Comparison of ENCODE assay signal across 8 cellular contexts in the genomic region with DNA sequence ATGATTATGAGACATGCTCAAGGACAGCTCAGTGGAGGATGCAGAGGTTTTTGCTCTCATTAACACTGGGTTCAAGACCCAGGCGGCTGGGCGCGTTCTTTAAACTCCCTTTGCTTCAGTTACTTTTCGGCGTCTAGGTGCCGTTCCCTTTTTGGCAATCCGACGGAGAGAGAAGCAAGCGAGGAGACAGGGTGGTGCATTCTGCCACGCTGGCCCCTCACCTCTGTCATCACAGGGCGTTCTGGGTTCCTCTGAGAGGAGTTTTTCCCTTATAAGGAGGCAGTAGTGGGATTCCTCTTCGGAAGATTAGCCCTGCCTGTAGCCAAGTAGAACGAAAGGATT. TPM values are rescaled to one million over a fixed set of nuclear protein-coding genes. Genes with fewer than 3 reads are reported as not detected.
DNase-seq lines count a peak whose midpoint lies in the region; ATAC-seq and TF ChIP-seq lines count a peak whose summit lies in the region.

No MANE protein-coding gene starts in this region.

- peak; percentile 97 for DNase-seq in EH (ENCODE audit: low read depth)
- peak; percentile 71 for DNase-seq in activated T-cell treated with anti-CD3 and anti-CD28 coated beads, Interleukin-2, amount 50 U/mL, for 1 hour
- peak; percentile 84 to 94 for DNase-seq in fibroblast of lung (ENCODE audit: low read depth in 2 of 2)
- peak in 4 of 9 donors; percentile 41 to 73 (median 60) for DNase-seq in naive thymus-derived CD4-positive, alpha-beta T cell
- peak; percentile 53 for DNase-seq in stomach
- no peak for DNase-seq in COR-L47 (lab: John Stamatoyannopoulos, UW)

- no peak for TF ChIP-seq POLR2A in stomach (IDR thresholded peaks at IDR 0.05)

- H3K27me3 ChIP-seq in OCI-LY1 (ENCODE audit: insufficient read depth, low read length) (no peaks in the 10 kb centered on the region), fibroblast of lung (ENCODE audit: control insufficient read depth, insufficient read depth, low read length) (no peaks in the 10 kb centered on the region), stomach (no peaks in the 10 kb centered on the region)
- no peaks in the 10 kb centered on the region for H3K27me3 ChIP-seq in naive thymus-derived CD4-positive, alpha-beta T cell (ENCODE audit: control insufficient read depth in 2 of 2, insufficient read depth in 2 of 2, low read length in 2 of 2)

- no peaks in the 10 kb centered on the region for H4K20me1 ChIP-seq in OCI-LY1 (ENCODE audit: insufficient read depth, low read length)
- no peaks in the 10 kb centered on the region for H4K20me1 ChIP-seq in fibroblast of lung (ENCODE audit: control insufficient read depth, extremely low read depth, insufficient read depth, low read length)

- WGBS in stomach, 5 donors = 0% methylated on average over 13 of the region's 13 CpGs

- H3K36me3 ChIP-seq in OCI-LY1 (ENCODE audit: insufficient read depth, low read length) (no peaks in the 10 kb centered on the region), fibroblast of lung (ENCODE audit: control insufficient read depth, insufficient read depth, low read length) (no peaks in the 10 kb centered on the region), stomach (no peaks in the 10 kb centered on the region)
- no peaks in the 10 kb centered on the region for H3K36me3 ChIP-seq in naive thymus-derived CD4-positive, alpha-beta T cell (ENCODE audit: control insufficient read depth in 2 of 3, insufficient read depth in 3 of 3, low read length in 3 of 3)

- H3K9ac ChIP-seq in OCI-LY1 (ENCODE audit: low read length) (peak overlapping the region; percentile 89), fibroblast of lung (ENCODE audit: insufficient read depth, low read length) (peak overlapping the region; percentile 87)

- H3F3A ChIP-seq in OCI-LY1 (ENCODE audit: insufficient read depth, low read length) = 0 out of 2 replicates have a peak, but pooled peaks cover 4% of the 10 kb centered on the region

- H3K27me3 Mint-ChIP-seq in naive thymus-derived CD4-positive, alpha-beta T cell = peaks cover 0 to 9% (median 0%) of the 10 kb centered on the region in 5 donors

- TF ChIP-seq CTCF in OCI-LY1 (IDR thresholded peaks at IDR 0.05; ENCODE audit: low read length) (no peak), fibroblast of lung (conservative IDR thresholded peaks at IDR 0.05 in 1 of 2, IDR thresholded peaks at IDR 0.05 in 1 of 2; ENCODE audit: low read depth in 1 of 2, low read length in 2 of 2) (no peak), stomach (IDR thresholded peaks at IDR 0.05) (no peak)

- CTCF ChIA-PET in naive thymus-derived CD4-positive, alpha-beta T cell (lab: Charles Lee) = interaction anchor here (0.5 to 6.2 kb wide), 26 partner anchors 9 to 966 kb away, joined by 3 to 86 read pairs (median 11); a partner anchor contains a TSS

- peaks cover 0 to 33% (median 7%) of the 10 kb centered on the region in 7 donors for H3K4me1 Mint-ChIP-seq in naive thymus-derived CD4-positive, alpha-beta T cell

- no peaks in the 10 kb centered on the region for H3K9me2 ChIP-seq in OCI-LY1 (ENCODE audit: low read depth, low read length)

- H3K9me3 ChIP-seq in OCI-LY1 (ENCODE audit: low read length) (no peaks in the 10 kb centered on the region), fibroblast of lung (ENCODE audit: control insufficient read depth, insufficient read depth, low read depth, low read length) (no peaks in the 10 kb centered on the region), stomach (no peaks in the 10 kb centered on the region)
- H3K9me3 ChIP-seq in naive thymus-derived CD4-positive, alpha-beta T cell (ENCODE audit: control insufficient read depth in 2 of 3, low read length in 3 of 3) = no peaks in the 10 kb centered on the region

- peaks cover 0 to 16% (median 0%) of the 10 kb centered on the region in 11 donors for H3K9me3 Mint-ChIP-seq in naive thymus-derived CD4-positive, alpha-beta T cell

- peak overlapping the region; percentile 85 for H3K4me3 ChIP-seq in OCI-LY1 (ENCODE audit: low read depth, low read length, poor library complexity, severe bottlenecking)
- peak overlapping the region; percentile 78 to 98 (median 92) for H3K4me3 ChIP-seq in fibroblast of lung (replicated peaks in 1 of 4; ENCODE audit: control extremely low read depth in 1 of 4, insufficient read depth in 1 of 4, low read depth in 3 of 4, low read length in 4 of 4)
- peak overlapping the region; percentile 94 for H3K4me3 ChIP-seq in naive thymus-derived CD4-positive, alpha-beta T cell (ENCODE audit: low read length)
- H3K4me3 ChIP-seq in stomach = peak overlapping the region; percentile 48 to 66 (median 54)

- no peak overlapping the region for H3K27ac Mint-ChIP-seq in naive thymus-derived CD4-positive, alpha-beta T cell

- H3K79me2 ChIP-seq in OCI-LY1 (ENCODE audit: insufficient read depth, low read length) = no peaks in the 10 kb centered on the region
- no peaks in the 10 kb centered on the region for H3K79me2 ChIP-seq in fibroblast of lung (ENCODE audit: control insufficient read depth, insufficient read depth, low read length)

- no peak overlapping the region for H3K4me3 Mint-ChIP-seq in naive thymus-derived CD4-positive, alpha-beta T cell

- peak; percentile 16 for ATAC-seq in HG02885 (IDR thresholded peaks at IDR 0.05; ENCODE audit: poor library complexity, unreplicated experiment)
- peak; percentile 7 for ATAC-seq in naive thymus-derived CD4-positive, alpha-beta T cell

- POLR2A ChIA-PET in naive thymus-derived CD4-positive, alpha-beta T cell (lab: Charles Lee) = interaction anchor here (0.6 to 12.6 kb wide), 35 partner anchors 9 to 968 kb away, joined by 3 to 328 read pairs (median 8); a partner anchor contains a TSS

- peaks cover 0 to 13% (median 0%) of the 10 kb centered on the region in 5 donors for H3K36me3 Mint-ChIP-seq in naive thymus-derived CD4-positive, alpha-beta T cell

- peak overlapping the region; percentile 87 for H3K4me2 ChIP-seq in OCI-LY1 (ENCODE audit: low read length)
- peak overlapping the region; percentile 100 for H3K4me2 ChIP-seq in fibroblast of lung (ENCODE audit: extremely low read depth, insufficient read depth, low read length)

- H2AFZ ChIP-seq in OCI-LY1 (ENCODE audit: low read length) (peak overlapping the region; percentile 98), fibroblast of lung (ENCODE audit: low read length) (peak overlapping the region; percentile 100)

- peak; percentile 5 for TF ChIP-seq EP300 in stomach (IDR thresholded peaks at IDR 0.05)

- peak overlapping the region; percentile 89 for H3K27ac ChIP-seq in OCI-LY1 (ENCODE audit: low read depth, low read length, poor library complexity, severe bottlenecking)
- peak overlapping the region; percentile 99 for H3K27ac ChIP-seq in fibroblast of lung (ENCODE audit: insufficient read depth, low read length)
- H3K27ac ChIP-seq in naive thymus-derived CD4-positive, alpha-beta T cell (ENCODE audit: low read depth, low read length) = peak overlapping the region; percentile 95
- peak overlapping the region; percentile 96 to 99 (median 98) for H3K27ac ChIP-seq in stomach

- intact Hi-C loops in naive thymus-derived CD4-positive, alpha-beta T cell (cut with micrococcal nuclease) = loop anchor here in 1 of 2 donors (1.0 to 10.0 kb wide), 2 partner anchors 8 to 973 kb away; a partner anchor contains a TSS
- intact Hi-C loops in stomach (cut with DNase I; ENCODE audit: low total_unique reads) = no loop called here

- H3K4me1 ChIP-seq in OCI-LY1 (ENCODE audit: insufficient read depth, low read length, severe bottlenecking) (peaks cover 46% of the 10 kb centered on the region), fibroblast of lung (ENCODE audit: control insufficient read depth, extremely low read depth, insufficient read depth, low read length) (peaks cover 3% of the 10 kb centered on the region), stomach (peaks cover 6 to 41% (median 27%) of the 10 kb centered on the region in 4 donors)
- peaks cover 19 to 25% of the 10 kb centered on the region in 2 donors for H3K4me1 ChIP-seq in naive thymus-derived CD4-positive, alpha-beta T cell (ENCODE audit: control insufficient read depth in 2 of 2, insufficient read depth in 2 of 2, low read length in 2 of 2)

RNA-seq across cellular contexts. Expression of a gene that starts 9.0 kb away (rescaled TPM):
- total RNA-seq in fibroblast of lung (61.4 and 68.9 TPM in 2 replicates), stomach (100 to 1,000 TPM in 4 of 5 donors, 10 to 100 TPM in 1; 35.7 to 478 (median 107) TPM)
- polyA plus RNA-seq in fibroblast of lung (39.5 TPM in 2 replicates), stomach (10 to 100 TPM; 14.8 to 30.2 (median 22.9) TPM)
- 32.9 and 41.0 TPM in 2 replicates for polyA plus RNA-seq in fibroblast of lung (2012)
- polyA minus RNA-seq in fibroblast of lung (ENCODE audit: low replicate concordance) = 12.8 and 12.9 TPM in 2 replicates
- 100 to 1,000 TPM in 4 of 5 experiments, 10 to 100 TPM in 1; 88.6 to 127 (median 105) TPM for total RNA-seq in naive thymus-derived CD4-positive, alpha-beta T cell
- polyA plus RNA-seq in naive thymus-derived CD4-positive, alpha-beta T cell = 10 to 100 TPM; 36.8 to 42.8 TPM

RNA-seq across cellular contexts. Expression of a gene that starts 31.3 kb away (rescaled TPM):
- total RNA-seq in fibroblast of lung = 48.8 and 67.4 TPM in 2 replicates
- 54.7 and 71.5 TPM in 2 replicates for polyA plus RNA-seq in fibroblast of lung
- polyA plus RNA-seq in fibroblast of lung (2012) = 61.5 and 73.6 TPM in 2 replicates
- 78.8 and 83.3 TPM in 2 replicates for polyA minus RNA-seq in fibroblast of lung (ENCODE audit: low replicate concordance)
- 100 to 1,000 TPM in 1 of 5 experiments, 10 to 100 TPM in 4; 61.9 to 173 (median 77.6) TPM for total RNA-seq in naive thymus-derived CD4-positive, alpha-beta T cell
- polyA plus RNA-seq in naive thymus-derived CD4-positive, alpha-beta T cell = 100 to 1,000 TPM in 1 of 2 donors, 10 to 100 TPM in 1; 90.6 to 105 TPM
- 100 to 1,000 TPM in 1 of 5 donors, 10 to 100 TPM in 4; 19.8 to 104 (median 54.9) TPM for total RNA-seq in stomach
- 10 to 100 TPM; 31.7 to 61.3 (median 35.0) TPM for polyA plus RNA-seq in stomach
